ENCODE assay signal across 8 cellular contexts in the genomic region with DNA sequence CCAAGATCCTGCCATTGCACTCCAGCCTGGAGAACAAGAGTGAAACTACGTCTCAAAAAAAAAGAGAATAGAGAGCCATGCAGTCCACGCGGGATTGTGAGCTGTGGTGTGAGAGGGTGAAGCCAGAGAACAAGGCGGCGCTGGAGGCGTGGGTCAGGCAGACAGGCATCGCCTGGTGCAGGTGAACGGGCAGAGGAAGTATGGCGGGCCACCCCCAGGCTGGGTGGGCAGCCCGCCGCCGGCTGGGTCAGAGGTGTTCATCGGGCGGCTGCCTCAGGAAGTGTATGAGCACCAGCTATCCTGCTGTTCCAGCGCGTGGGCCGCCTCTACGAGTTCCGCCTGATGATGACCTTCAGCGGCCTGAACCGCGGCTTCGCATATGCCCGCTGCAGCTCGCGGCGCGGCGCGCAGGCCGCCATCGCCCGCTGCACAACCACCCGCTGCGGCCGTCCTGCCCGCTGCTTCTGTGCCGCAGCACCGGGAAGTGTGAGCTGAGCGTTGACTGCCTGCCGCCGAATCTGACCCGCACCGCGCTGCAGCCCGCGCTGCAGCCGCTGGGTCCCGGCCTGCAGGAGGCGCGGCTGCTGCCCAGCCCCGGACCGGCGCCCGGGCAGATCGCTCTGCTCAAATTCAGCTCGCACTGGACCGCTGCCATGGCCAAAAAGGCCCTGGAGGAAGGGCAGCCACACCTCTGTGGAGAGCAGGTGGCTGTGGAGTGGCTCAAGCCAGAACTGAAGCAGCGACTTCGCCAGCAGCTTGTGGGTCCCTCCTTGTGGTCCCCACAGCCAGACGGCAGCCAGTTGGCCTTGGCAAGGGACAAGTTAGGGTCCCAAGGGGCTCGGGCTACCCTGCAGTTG.
DNase-seq lines count a peak whose midpoint lies in the region; ATAC-seq and TF ChIP-seq lines count a peak whose summit lies in the region.
"Not testable (repeated sequence)": the region's sequence is repeated elsewhere in the genome, so short reads cannot be mapped to it uniquely, and the experiment has no call there.

No MANE protein-coding gene starts in this region.

- peak overlapping the region; percentile 83 for H3K4me2 ChIP-seq in BLaER1
- H3K4me2 ChIP-seq in OCI-LY1 (ENCODE audit: low read length), result peak overlapping the region; percentile 95

- not testable (repeated sequence) for H3F3A ChIP-seq in OCI-LY1 (ENCODE audit: insufficient read depth, low read length)

- peaks cover 15 to 36% (median 26%) of the 10 kb centered on the region in 4 donors for H3K4me1 Mint-ChIP-seq in naive thymus-derived CD8-positive, alpha-beta T cell

- DNase-seq in GM20000 (ENCODE audit: low spot score); right atrium auricular region (ENCODE audit: low spot score): not testable (repeated sequence)
- DNase-seq in activated T-cell treated with anti-CD3 and anti-CD28 coated beads, Interleukin-2, amount 50 U/mL, for 1 hour, result peak; percentile 51
- DNase-seq in choroid plexus epithelial cell (ENCODE audit: low read depth), result peak; percentile 28
- DNase-seq in naive thymus-derived CD8-positive, alpha-beta T cell, result peak in 6 of 10 donors; percentile 10 to 67 (median 42)
- peak; percentile 58 for DNase-seq in stimulated activated CD8-positive, alpha-beta memory T cell treated with anti-CD3 and anti-CD28 coated beads, Interleukin-4, amount 100 ng/mL, for 48 hours

- H3K27ac ChIP-seq in BLaER1 (peak overlapping the region; percentile 98), OCI-LY1 (ENCODE audit: low read depth, low read length, poor library complexity, severe bottlenecking) (peak overlapping the region; percentile 93), right atrium auricular region (peak overlapping the region; percentile 67 to 73)

- H3K9me3 Mint-ChIP-seq in naive thymus-derived CD8-positive, alpha-beta T cell, result not testable (repeated sequence)

- peaks cover 17% of the 10 kb centered on the region for H3K36me3 ChIP-seq in BLaER1
- H3K36me3 ChIP-seq in OCI-LY1 (ENCODE audit: insufficient read depth, low read length), result peaks cover 15% of the 10 kb centered on the region
- not testable (repeated sequence) for H3K36me3 ChIP-seq in right atrium auricular region

- peak overlapping the region; percentile 85 for H3K4me3 ChIP-seq in BLaER1
- H3K4me3 ChIP-seq in OCI-LY1 (ENCODE audit: low read depth, low read length, poor library complexity, severe bottlenecking), result peak overlapping the region; percentile 75
- peak overlapping the region; percentile 48 for H3K4me3 ChIP-seq in choroid plexus epithelial cell (ENCODE audit: low read depth, low read length)
- peak overlapping the region; percentile 49 to 65 for H3K4me3 ChIP-seq in right atrium auricular region

- H3K9me3 ChIP-seq in BLaER1; OCI-LY1 (ENCODE audit: low read length); right atrium auricular region: not testable (repeated sequence)

- POLR2A ChIA-PET in naive thymus-derived CD8-positive, alpha-beta T cell (lab: Charles Lee), result interaction anchor here (0.6 to 1.3 kb wide), 2 partner anchors 667 to 1365 kb away, joined by 3 read pairs; no protein-coding TSS in a partner anchor

- not testable (repeated sequence) for H2AFZ ChIP-seq in OCI-LY1 (ENCODE audit: low read length)

- peaks cover 18% of the 10 kb centered on the region for H3K79me2 ChIP-seq in OCI-LY1 (ENCODE audit: insufficient read depth, low read length)

- peak overlapping the region; percentile 97 for H3K9ac ChIP-seq in BLaER1
- peak overlapping the region; percentile 85 for H3K9ac ChIP-seq in OCI-LY1 (ENCODE audit: low read length)

- H3K4me3 Mint-ChIP-seq in naive thymus-derived CD8-positive, alpha-beta T cell, result peak overlapping the region; percentile 90 to 100 (median 96)

- peaks cover 27% of the 10 kb centered on the region for H3K4me1 ChIP-seq in BLaER1
- H3K4me1 ChIP-seq in OCI-LY1 (ENCODE audit: insufficient read depth, low read length, severe bottlenecking), result peaks cover 28% of the 10 kb centered on the region
- H3K4me1 ChIP-seq in right atrium auricular region, result peaks cover 0 to 24% of the 10 kb centered on the region in 2 donors

- H3K27me3 Mint-ChIP-seq in naive thymus-derived CD8-positive, alpha-beta T cell, result not testable (repeated sequence)

- H3K36me3 Mint-ChIP-seq in naive thymus-derived CD8-positive, alpha-beta T cell, result peaks cover 0 to 28% (median 7%) of the 10 kb centered on the region in 3 donors

- peaks cover 20% of the 10 kb centered on the region; the same call in 1 of the 2 replicates for H4K20me1 ChIP-seq in BLaER1
- H4K20me1 ChIP-seq in OCI-LY1 (ENCODE audit: insufficient read depth, low read length), result not testable (repeated sequence)

- TF ChIP-seq CTCF in GM20000 (IDR thresholded peaks at IDR 0.05; ENCODE audit: extremely low read depth, missing control alignments) (peak; percentile 19), right atrium auricular region (IDR thresholded peaks at IDR 0.05) (peak in 1 of 2 donors; percentile 48)
- TF ChIP-seq CTCF in OCI-LY1 (IDR thresholded peaks at IDR 0.05; ENCODE audit: low read length); choroid plexus epithelial cell (conservative IDR thresholded peaks at IDR 0.05; ENCODE audit: low read depth, low read length): not testable (repeated sequence)

- H3K27me3 ChIP-seq in BLaER1; OCI-LY1 (ENCODE audit: insufficient read depth, low read length); right atrium auricular region: not testable (repeated sequence)

- peak in 1 of 2 donors; percentile 8 for ATAC-seq in naive thymus-derived CD8-positive, alpha-beta T cell

- H3K9me2 ChIP-seq in OCI-LY1 (ENCODE audit: low read depth, low read length), result not testable (repeated sequence)

- H3K27ac Mint-ChIP-seq in naive thymus-derived CD8-positive, alpha-beta T cell, result peak overlapping the region; percentile 90 to 96 (median 94)
